In genomic region chr1:158105342-158105741, GRCh38 we compare ENCODE assay signal across 23 cellular contexts.
"Had no signal": no experiment of that assay in that cellular context is flagged by ENCODE, and none has a peak within 500 bp of the region (broad histone marks: within the 10 kb centered on the region; RNA-seq: fewer than 3 reads in every experiment).

No MANE protein-coding gene starts in this region.

- H3K36me3 ChIP-seq: esophagus muscularis mucosa, heart right ventricle had no signal

- H3K4me3 Mint-ChIP-seq: activated B cell treated with CpG ODN at 0.5 μM for 24 hours; activated CD8-positive, alpha-beta T cell treated with anti-CD3 and anti-CD28 coated beads for 36 hours; activated T-cell treated with anti-CD3 and anti-CD28 coated beads, Interleukin-2, amount 50 U/mL, for 4 hours; central memory CD8-positive, alpha-beta T cell; dendritic cell treated with granulocyte-macrophage colony-stimulating factor and Interleukin-4, amounts not matched to agents 40 ng/mL and 50 ng/mL, for 4 days; naive thymus-derived CD8-positive, alpha-beta T cell had no signal

- H3K36me3 Mint-ChIP-seq: activated naive CD4-positive, alpha-beta T cell treated with anti-CD3 and anti-CD28 coated beads, Interleukin-2, amount 50 U/mL, for 72 hours; naive thymus-derived CD8-positive, alpha-beta T cell had no signal

- ATAC-seq: activated CD8-positive, alpha-beta T cell treated with anti-CD3 and anti-CD28 coated beads for 36 hours; activated naive CD4-positive, alpha-beta T cell treated with anti-CD3 and anti-CD28 coated beads, Interleukin-2, amount 50 U/mL, for 72 hours; activated T-cell treated with anti-CD3 and anti-CD28 coated beads, Interleukin-2, amount 50 U/mL, for 4 hours; foreskin keratinocyte; heart right ventricle; left cardiac atrium; left ventricle myocardium superior; naive thymus-derived CD8-positive, alpha-beta T cell; right cardiac atrium; stimulated activated naive CD8-positive, alpha-beta T cell treated with anti-CD3 and anti-CD28 coated beads, Interleukin-15, Interleukin-2, amounts not matched to agents 100 U/mL and 50 U/mL, for 24 hours had no signal

- H3K4me3 ChIP-seq: esophagus muscularis mucosa, heart right ventricle, testis had no signal

- H3K27ac Mint-ChIP-seq: activated B cell treated with CpG ODN at 0.5 μM for 24 hours; activated CD8-positive, alpha-beta T cell treated with anti-CD3 and anti-CD28 coated beads for 36 hours; activated naive CD4-positive, alpha-beta T cell treated with anti-CD3 and anti-CD28 coated beads, Interleukin-2, amount 50 U/mL, for 72 hours; activated T-helper 2 cell treated with anti-CD3 and anti-CD28 coated beads, Interferon-gamma antibody, Interleukin-2, Interleukin-4, amounts not matched to agents 10 μg/mL and 5 μg/mL and 100 μg/mL, durations not matched to agents 14 hours and 24 hours and 36 hours; dendritic cell treated with granulocyte-macrophage colony-stimulating factor and Interleukin-4, amounts not matched to agents 40 ng/mL and 50 ng/mL, for 4 days had no signal

- H3K27me3 ChIP-seq: testis had no signal

- H3K9me3 ChIP-seq: esophagus muscularis mucosa, heart right ventricle, testis had no signal

- H3K27me3 Mint-ChIP-seq: activated B cell treated with CpG ODN at 0.5 μM for 24 hours had no signal

- H3K27ac ChIP-seq: esophagus muscularis mucosa, foreskin keratinocyte, heart right ventricle, testis had no signal

- DNase-seq: activated B cell treated with CpG ODN at 0.5 μM for 24 hours; activated CD4-positive, alpha-beta T cell treated with anti-CD3 and anti-CD28 coated beads, Interleukin-2, amount 50 U/mL, for 1 hour; activated CD8-positive, alpha-beta T cell treated with anti-CD3 and anti-CD28 coated beads for 36 hours; activated naive CD4-positive, alpha-beta T cell; activated T-cell treated with anti-CD3 and anti-CD28 coated beads, Interleukin-2, amount 50 U/mL, for 4 hours; foreskin keratinocyte; heart right ventricle; left cardiac atrium; left ventricle myocardium superior; naive thymus-derived CD8-positive, alpha-beta T cell; posterior cingulate gyrus; right cardiac atrium; stimulated activated CD4-positive, alpha-beta T cell treated with anti-CD3 and anti-CD28 coated beads, Interleukin-12 subunit alpha, Interleukin-12 subunit beta, amount 100 ng/mL, for 4 hours; stimulated activated CD4-positive, alpha-beta T cell treated with anti-CD3 and anti-CD28 coated beads, Interleukin-4, amount 100 ng/mL, for 1 hour; stimulated activated naive CD8-positive, alpha-beta T cell treated with anti-CD3 and anti-CD28 coated beads, Interleukin-15, Interleukin-2, amounts not matched to agents 100 U/mL and 50 U/mL, for 24 hours; T-helper 2 cell; testis; trophoblast cell had no signal

- H3K4me1 ChIP-seq: testis had no signal

- H3K9me3 Mint-ChIP-seq: activated CD8-positive, alpha-beta T cell treated with anti-CD3 and anti-CD28 coated beads for 36 hours; activated naive CD4-positive, alpha-beta T cell treated with anti-CD3 and anti-CD28 coated beads, Interleukin-2, amount 50 U/mL, for 72 hours; activated T-cell treated with anti-CD3 and anti-CD28 coated beads, Interleukin-2, amount 50 U/mL, for 4 hours; activated T-helper 2 cell treated with anti-CD3 and anti-CD28 coated beads, Interferon-gamma antibody, Interleukin-2, Interleukin-4, amounts not matched to agents 10 μg/mL and 5 μg/mL and 100 μg/mL, durations not matched to agents 14 hours and 24 hours and 36 hours; central memory CD8-positive, alpha-beta T cell; dendritic cell treated with granulocyte-macrophage colony-stimulating factor and Interleukin-4, amounts not matched to agents 40 ng/mL and 50 ng/mL, for 4 days; naive thymus-derived CD8-positive, alpha-beta T cell had no signal

- H3K4me1 Mint-ChIP-seq: activated B cell treated with CpG ODN at 0.5 μM for 24 hours; central memory CD8-positive, alpha-beta T cell had no signal
